Comparison of ENCODE assay signal across 1 cellular context in the genomic region with DNA sequence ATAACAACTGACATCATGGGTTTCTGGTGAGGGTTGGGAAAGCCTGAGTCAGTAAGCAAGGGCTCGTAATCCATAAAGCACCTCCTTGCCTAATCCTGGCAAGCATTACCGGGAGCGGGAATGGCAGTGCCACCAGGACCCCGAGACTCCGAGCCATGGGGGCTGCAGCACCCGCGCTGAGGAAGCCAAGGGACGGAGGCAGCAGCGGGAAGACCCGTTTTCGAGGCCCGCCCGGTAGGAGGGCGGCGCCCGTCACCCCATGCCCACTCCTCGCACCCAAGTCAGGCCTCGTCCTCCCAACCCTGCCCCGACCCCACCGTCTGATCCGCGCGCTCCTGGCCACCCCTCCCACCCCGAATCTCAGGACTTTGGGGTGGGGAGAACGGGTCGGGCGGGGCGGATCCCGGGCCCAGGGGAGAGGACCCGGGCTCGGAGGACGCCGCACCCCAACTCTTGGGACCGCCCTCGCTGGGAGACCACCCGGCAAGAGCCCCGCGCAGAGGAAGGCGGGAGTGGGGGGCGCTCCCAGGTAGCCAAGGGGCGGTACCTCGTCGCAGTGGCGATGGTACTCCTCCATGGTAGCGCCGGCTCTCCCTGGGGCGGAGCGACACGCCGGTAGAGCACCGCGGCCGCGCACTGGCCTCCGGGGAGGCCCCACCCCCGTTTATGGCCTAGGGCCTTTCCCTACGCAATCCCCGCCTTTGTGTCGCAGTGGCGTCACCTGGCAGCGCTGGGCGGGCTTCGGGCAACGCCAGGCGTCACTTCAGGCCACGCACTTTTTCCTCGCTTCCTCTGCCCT.
TF ChIP-seq lines count a peak whose summit lies in the region.

A gene with protein sequence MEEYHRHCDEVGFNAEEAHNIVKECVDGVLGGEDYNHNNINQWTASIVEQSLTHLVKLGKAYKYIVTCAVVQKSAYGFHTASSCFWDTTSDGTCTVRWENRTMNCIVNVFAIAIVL (minus strand): TSS at position 638 of the 799 bp plus-strand sequence. CDS start 61 bp downstream, at position 577.

TF ChIP-seq in HepG2, 621 proteins besides CTCF, POLR2A, EP300 and RAD21 (continued from another document and continues in another):
- TF ChIP-seq ZBTB44 (CRISPR knock-in tag; IDR thresholded peaks at IDR 0.05) (no peak), THAP7 (CRISPR knock-in tag; IDR thresholded peaks at IDR 0.05) (no peak), HOXA9 (CRISPR knock-in tag; IDR thresholded peaks at IDR 0.05; ENCODE audit: borderline replicate concordance) (no peak), CEBPG (CRISPR knock-in tag; IDR thresholded peaks at IDR 0.05) (peak; percentile 43; the same call in 1 of the 2 replicates), ZNF549 (CRISPR knock-in tag; IDR thresholded peaks at IDR 0.05) (no peak), ESRRA (CRISPR knock-in tag; IDR thresholded peaks at IDR 0.05; ENCODE audit: low read depth) (no peak), SIX1 (CRISPR knock-in tag; IDR thresholded peaks at IDR 0.05; ENCODE audit: borderline replicate concordance) (no peak), ZNF775 (CRISPR knock-in tag; IDR thresholded peaks at IDR 0.05; ENCODE audit: borderline replicate concordance) (no peak), SAP130 (CRISPR knock-in tag; IDR thresholded peaks at IDR 0.05; ENCODE audit: low read depth) (peak; percentile 54; the same call in 1 of the 2 replicates), CREM (IDR thresholded peaks at IDR 0.05) (peak; percentile 50), CREM (CRISPR knock-in tag; IDR thresholded peaks at IDR 0.05) (no peak), YY1 (IDR thresholded peaks at IDR 0.05; ENCODE audit: insufficient read depth, insufficient replicate concordance, low read depth, low read length) (peak; percentile 32), ZBTB7B (CRISPR knock-in tag; IDR thresholded peaks at IDR 0.05) (no peak), KDM5B (CRISPR knock-in tag; IDR thresholded peaks at IDR 0.05; ENCODE audit: borderline replicate concordance) (0 out of 2 replicates have a peak, but pooled peaks have one; percentile 19), TEF (CRISPR knock-in tag; IDR thresholded peaks at IDR 0.05) (no peak), ISL2 (CRISPR knock-in tag; IDR thresholded peaks at IDR 0.05) (no peak), PLRG1 (conservative IDR thresholded peaks at IDR 0.05) (no peak), MXI1 (IDR thresholded peaks at IDR 0.05; ENCODE audit: borderline replicate concordance, low read depth, low read length) (peak; percentile 18; the same call in 1 of the 3 replicates), ZNF329 (CRISPR knock-in tag; IDR thresholded peaks at IDR 0.05; ENCODE audit: low read depth) (no peak), NFKBIZ (CRISPR knock-in tag; IDR thresholded peaks at IDR 0.05) (no peak), ZFP36L1 (CRISPR knock-in tag; IDR thresholded peaks at IDR 0.05) (no peak), ZNF605 (CRISPR knock-in tag; IDR thresholded peaks at IDR 0.05) (no peak), GABPB1 (CRISPR knock-in tag; IDR thresholded peaks at IDR 0.05) (peak; percentile 73), RFX3 (CRISPR knock-in tag; IDR thresholded peaks at IDR 0.05) (no peak), ZKSCAN1 (IDR thresholded peaks at IDR 0.05; ENCODE audit: low read length) (no peak), ZNF34 (CRISPR knock-in tag; IDR thresholded peaks at IDR 0.05; ENCODE audit: borderline replicate concordance) (no peak), TARDBP (CRISPR knock-in tag; IDR thresholded peaks at IDR 0.05) (no peak), RORA (CRISPR knock-in tag; IDR thresholded peaks at IDR 0.05) (no peak), ZKSCAN8 (CRISPR knock-in tag; IDR thresholded peaks at IDR 0.05; ENCODE audit: borderline replicate concordance) (no peak), SOX6 (IDR thresholded peaks at IDR 0.05) (no peak), SOX6 (CRISPR knock-in tag; IDR thresholded peaks at IDR 0.05) (peak; percentile 44; the same call in 1 of the 2 replicates), HOXA3 (CRISPR knock-in tag; IDR thresholded peaks at IDR 0.05) (peak; percentile 86)
- TF ChIP-seq, protein P1, sequence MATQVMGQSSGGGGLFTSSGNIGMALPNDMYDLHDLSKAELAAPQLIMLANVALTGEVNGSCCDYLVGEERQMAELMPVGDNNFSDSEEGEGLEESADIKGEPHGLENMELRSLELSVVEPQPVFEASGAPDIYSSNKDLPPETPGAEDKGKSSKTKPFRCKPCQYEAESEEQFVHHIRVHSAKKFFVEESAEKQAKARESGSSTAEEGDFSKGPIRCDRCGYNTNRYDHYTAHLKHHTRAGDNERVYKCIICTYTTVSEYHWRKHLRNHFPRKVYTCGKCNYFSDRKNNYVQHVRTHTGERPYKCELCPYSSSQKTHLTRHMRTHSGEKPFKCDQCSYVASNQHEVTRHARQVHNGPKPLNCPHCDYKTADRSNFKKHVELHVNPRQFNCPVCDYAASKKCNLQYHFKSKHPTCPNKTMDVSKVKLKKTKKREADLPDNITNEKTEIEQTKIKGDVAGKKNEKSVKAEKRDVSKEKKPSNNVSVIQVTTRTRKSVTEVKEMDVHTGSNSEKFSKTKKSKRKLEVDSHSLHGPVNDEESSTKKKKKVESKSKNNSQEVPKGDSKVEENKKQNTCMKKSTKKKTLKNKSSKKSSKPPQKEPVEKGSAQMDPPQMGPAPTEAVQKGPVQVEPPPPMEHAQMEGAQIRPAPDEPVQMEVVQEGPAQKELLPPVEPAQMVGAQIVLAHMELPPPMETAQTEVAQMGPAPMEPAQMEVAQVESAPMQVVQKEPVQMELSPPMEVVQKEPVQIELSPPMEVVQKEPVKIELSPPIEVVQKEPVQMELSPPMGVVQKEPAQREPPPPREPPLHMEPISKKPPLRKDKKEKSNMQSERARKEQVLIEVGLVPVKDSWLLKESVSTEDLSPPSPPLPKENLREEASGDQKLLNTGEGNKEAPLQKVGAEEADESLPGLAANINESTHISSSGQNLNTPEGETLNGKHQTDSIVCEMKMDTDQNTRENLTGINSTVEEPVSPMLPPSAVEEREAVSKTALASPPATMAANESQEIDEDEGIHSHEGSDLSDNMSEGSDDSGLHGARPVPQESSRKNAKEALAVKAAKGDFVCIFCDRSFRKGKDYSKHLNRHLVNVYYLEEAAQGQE (IDR thresholded peaks at IDR 0.05; ENCODE audit: borderline replicate concordance in 1 of 2, low read depth in 1 of 2, low read length in 2 of 2), result no peak
- TF ChIP-seq, protein P2, sequence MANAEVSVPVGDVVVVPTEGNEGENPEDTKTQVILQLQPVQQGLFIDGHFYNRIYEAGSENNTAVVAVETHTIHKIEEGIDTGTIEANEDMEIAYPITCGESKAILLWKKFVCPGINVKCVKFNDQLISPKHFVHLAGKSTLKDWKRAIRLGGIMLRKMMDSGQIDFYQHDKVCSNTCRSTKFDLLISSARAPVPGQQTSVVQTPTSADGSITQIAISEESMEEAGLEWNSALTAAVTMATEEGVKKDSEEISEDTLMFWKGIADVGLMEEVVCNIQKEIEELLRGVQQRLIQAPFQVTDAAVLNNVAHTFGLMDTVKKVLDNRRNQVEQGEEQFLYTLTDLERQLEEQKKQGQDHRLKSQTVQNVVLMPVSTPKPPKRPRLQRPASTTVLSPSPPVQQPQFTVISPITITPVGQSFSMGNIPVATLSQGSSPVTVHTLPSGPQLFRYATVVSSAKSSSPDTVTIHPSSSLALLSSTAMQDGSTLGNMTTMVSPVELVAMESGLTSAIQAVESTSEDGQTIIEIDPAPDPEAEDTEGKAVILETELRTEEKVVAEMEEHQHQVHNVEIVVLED (CRISPR knock-in tag; IDR thresholded peaks at IDR 0.05; ENCODE audit: borderline replicate concordance), result peak; percentile 76
- TF ChIP-seq, protein P3, sequence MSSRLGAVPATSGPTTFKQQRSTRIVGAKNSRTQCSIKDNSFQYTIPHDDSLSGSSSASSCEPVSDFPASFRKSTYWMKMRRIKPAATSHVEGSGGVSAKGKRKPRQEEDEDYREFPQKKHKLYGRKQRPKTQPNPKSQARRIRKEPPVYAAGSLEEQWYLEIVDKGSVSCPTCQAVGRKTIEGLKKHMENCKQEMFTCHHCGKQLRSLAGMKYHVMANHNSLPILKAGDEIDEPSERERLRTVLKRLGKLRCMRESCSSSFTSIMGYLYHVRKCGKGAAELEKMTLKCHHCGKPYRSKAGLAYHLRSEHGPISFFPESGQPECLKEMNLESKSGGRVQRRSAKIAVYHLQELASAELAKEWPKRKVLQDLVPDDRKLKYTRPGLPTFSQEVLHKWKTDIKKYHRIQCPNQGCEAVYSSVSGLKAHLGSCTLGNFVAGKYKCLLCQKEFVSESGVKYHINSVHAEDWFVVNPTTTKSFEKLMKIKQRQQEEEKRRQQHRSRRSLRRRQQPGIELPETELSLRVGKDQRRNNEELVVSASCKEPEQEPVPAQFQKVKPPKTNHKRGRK (CRISPR knock-in tag; IDR thresholded peaks at IDR 0.05), result no peak
- TF ChIP-seq, protein P4, sequence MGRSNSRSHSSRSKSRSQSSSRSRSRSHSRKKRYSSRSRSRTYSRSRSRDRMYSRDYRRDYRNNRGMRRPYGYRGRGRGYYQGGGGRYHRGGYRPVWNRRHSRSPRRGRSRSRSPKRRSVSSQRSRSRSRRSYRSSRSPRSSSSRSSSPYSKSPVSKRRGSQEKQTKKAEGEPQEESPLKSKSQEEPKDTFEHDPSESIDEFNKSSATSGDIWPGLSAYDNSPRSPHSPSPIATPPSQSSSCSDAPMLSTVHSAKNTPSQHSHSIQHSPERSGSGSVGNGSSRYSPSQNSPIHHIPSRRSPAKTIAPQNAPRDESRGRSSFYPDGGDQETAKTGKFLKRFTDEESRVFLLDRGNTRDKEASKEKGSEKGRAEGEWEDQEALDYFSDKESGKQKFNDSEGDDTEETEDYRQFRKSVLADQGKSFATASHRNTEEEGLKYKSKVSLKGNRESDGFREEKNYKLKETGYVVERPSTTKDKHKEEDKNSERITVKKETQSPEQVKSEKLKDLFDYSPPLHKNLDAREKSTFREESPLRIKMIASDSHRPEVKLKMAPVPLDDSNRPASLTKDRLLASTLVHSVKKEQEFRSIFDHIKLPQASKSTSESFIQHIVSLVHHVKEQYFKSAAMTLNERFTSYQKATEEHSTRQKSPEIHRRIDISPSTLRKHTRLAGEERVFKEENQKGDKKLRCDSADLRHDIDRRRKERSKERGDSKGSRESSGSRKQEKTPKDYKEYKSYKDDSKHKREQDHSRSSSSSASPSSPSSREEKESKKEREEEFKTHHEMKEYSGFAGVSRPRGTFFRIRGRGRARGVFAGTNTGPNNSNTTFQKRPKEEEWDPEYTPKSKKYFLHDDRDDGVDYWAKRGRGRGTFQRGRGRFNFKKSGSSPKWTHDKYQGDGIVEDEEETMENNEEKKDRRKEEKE (IDR thresholded peaks at IDR 0.05), result no peak
- TF ChIP-seq, protein P5, sequence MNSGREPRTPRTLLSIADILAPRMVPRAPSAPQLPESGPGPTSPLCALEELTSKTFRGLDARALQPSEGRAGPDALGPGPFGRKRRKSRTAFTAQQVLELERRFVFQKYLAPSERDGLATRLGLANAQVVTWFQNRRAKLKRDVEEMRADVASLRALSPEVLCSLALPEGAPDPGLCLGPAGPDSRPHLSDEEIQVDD (CRISPR knock-in tag; IDR thresholded peaks at IDR 0.05; ENCODE audit: borderline replicate concordance), result no peak
- TF ChIP-seq, protein P6, sequence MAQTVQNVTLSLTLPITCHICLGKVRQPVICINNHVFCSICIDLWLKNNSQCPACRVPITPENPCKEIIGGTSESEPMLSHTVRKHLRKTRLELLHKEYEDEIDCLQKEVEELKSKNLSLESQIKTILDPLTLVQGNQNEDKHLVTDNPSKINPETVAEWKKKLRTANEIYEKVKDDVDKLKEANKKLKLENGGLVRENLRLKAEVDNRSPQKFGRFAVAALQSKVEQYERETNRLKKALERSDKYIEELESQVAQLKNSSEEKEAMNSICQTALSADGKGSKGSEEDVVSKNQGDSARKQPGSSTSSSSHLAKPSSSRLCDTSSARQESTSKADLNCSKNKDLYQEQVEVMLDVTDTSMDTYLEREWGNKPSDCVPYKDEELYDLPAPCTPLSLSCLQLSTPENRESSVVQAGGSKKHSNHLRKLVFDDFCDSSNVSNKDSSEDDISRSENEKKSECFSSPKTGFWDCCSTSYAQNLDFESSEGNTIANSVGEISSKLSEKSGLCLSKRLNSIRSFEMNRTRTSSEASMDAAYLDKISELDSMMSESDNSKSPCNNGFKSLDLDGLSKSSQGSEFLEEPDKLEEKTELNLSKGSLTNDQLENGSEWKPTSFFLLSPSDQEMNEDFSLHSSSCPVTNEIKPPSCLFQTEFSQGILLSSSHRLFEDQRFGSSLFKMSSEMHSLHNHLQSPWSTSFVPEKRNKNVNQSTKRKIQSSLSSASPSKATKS (CRISPR knock-in tag; IDR thresholded peaks at IDR 0.05), result no peak
- TF ChIP-seq, protein P7, sequence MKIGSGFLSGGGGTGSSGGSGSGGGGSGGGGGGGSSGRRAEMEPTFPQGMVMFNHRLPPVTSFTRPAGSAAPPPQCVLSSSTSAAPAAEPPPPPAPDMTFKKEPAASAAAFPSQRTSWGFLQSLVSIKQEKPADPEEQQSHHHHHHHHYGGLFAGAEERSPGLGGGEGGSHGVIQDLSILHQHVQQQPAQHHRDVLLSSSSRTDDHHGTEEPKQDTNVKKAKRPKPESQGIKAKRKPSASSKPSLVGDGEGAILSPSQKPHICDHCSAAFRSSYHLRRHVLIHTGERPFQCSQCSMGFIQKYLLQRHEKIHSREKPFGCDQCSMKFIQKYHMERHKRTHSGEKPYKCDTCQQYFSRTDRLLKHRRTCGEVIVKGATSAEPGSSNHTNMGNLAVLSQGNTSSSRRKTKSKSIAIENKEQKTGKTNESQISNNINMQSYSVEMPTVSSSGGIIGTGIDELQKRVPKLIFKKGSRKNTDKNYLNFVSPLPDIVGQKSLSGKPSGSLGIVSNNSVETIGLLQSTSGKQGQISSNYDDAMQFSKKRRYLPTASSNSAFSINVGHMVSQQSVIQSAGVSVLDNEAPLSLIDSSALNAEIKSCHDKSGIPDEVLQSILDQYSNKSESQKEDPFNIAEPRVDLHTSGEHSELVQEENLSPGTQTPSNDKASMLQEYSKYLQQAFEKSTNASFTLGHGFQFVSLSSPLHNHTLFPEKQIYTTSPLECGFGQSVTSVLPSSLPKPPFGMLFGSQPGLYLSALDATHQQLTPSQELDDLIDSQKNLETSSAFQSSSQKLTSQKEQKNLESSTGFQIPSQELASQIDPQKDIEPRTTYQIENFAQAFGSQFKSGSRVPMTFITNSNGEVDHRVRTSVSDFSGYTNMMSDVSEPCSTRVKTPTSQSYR (CRISPR knock-in tag; IDR thresholded peaks at IDR 0.05; ENCODE audit: borderline replicate concordance), result no peak
